ENCODE assay signal across 8 cellular contexts in the genomic region with DNA sequence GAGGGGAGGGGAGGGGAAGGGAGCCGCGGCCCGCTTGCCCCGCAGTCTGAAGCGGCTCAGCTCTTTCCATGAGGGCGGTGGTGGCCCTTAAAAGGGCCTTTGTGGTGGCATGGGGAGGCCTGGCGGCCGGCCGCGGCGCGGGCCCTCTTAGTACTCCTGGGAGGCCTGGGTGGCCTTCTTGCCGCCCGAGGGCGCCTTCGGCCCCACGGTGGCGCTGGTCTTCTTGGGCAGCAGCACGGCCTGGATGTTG. TPM values are rescaled to one million over a fixed set of nuclear protein-coding genes. Genes with fewer than 3 reads are reported as not detected.
DNase-seq lines count a peak whose midpoint lies in the region; ATAC-seq and TF ChIP-seq lines count a peak whose summit lies in the region.

No MANE protein-coding gene starts in this region.

- intact Hi-C loops in spleen (cut with DNase I; ENCODE audit: low total_unique reads) = loop anchor here (10.0 kb wide), 1 partner anchor 100 kb away; no protein-coding TSS in a partner anchor

- peak overlapping the region; percentile 90 to 99 (median 97) for H3K9ac ChIP-seq in BLaER1 treated with 17β-estradiol and CSF1 and Interleukin-3, amounts not matched to agents 10 nM and 100 nM

- peak overlapping the region; percentile 71 to 98 (median 96) for H3K4me3 ChIP-seq in BLaER1 treated with 17β-estradiol and CSF1 and Interleukin-3, amounts not matched to agents 10 nM and 100 nM
- peak overlapping the region; percentile 76 to 93 (median 83) for H3K4me3 ChIP-seq in spleen

- H3K27me3 ChIP-seq in BLaER1 treated with 17β-estradiol and CSF1 and Interleukin-3, amounts not matched to agents 10 nM and 100 nM = no peaks in the 10 kb centered on the region
- H3K27me3 ChIP-seq in spleen (replicated peaks in 1 of 7) = no peaks in the 10 kb centered on the region

- peaks cover 49 to 59% (median 54%) of the 10 kb centered on the region in 10 experiments for H3K4me1 ChIP-seq in BLaER1 treated with 17β-estradiol and CSF1 and Interleukin-3, amounts not matched to agents 10 nM and 100 nM
- peaks cover 14 to 78% (median 40%) of the 10 kb centered on the region in 6 donors for H3K4me1 ChIP-seq in spleen

- no peaks in the 10 kb centered on the region; a peak in 3 of 22 replicates for H3K9me3 ChIP-seq in BLaER1 treated with 17β-estradiol and CSF1 and Interleukin-3, amounts not matched to agents 10 nM and 100 nM (replicated peaks in 1 of 11)
- H3K9me3 ChIP-seq in spleen = no peaks in the 10 kb centered on the region

- peak overlapping the region; percentile 89 to 99 (median 98) for H3K4me2 ChIP-seq in BLaER1 treated with 17β-estradiol and CSF1 and Interleukin-3, amounts not matched to agents 10 nM and 100 nM

- TF ChIP-seq POLR2A in spleen (IDR thresholded peaks at IDR 0.05) = no peak

- H3K9me3 Mint-ChIP-seq in central memory CD8-positive, alpha-beta T cell = no peaks in the 10 kb centered on the region

- peaks cover 0 to 38% (median 34%) of the 10 kb centered on the region in 11 experiments; a peak in 20 of 22 replicates for H4K20me1 ChIP-seq in BLaER1 treated with 17β-estradiol and CSF1 and Interleukin-3, amounts not matched to agents 10 nM and 100 nM

- peak overlapping the region; percentile 78 to 98 (median 95) for H3K27ac ChIP-seq in BLaER1 treated with 17β-estradiol and CSF1 and Interleukin-3, amounts not matched to agents 10 nM and 100 nM
- peak overlapping the region; percentile 84 to 97 (median 94) for H3K27ac ChIP-seq in spleen

- peaks cover 24 to 68% (median 58%) of the 10 kb centered on the region in 11 experiments for H3K36me3 ChIP-seq in BLaER1 treated with 17β-estradiol and CSF1 and Interleukin-3, amounts not matched to agents 10 nM and 100 nM
- H3K36me3 ChIP-seq in spleen = peaks cover 0 to 50% (median 19%) of the 10 kb centered on the region in 6 donors

- WGBS in spleen, 5 donors = 0 to 1% (median 0%) methylated on average over 9 to 19 of the region's 19 CpGs; no CpG with 5 or more reads in 1 of the 5 donors

- H3K36me3 Mint-ChIP-seq in central memory CD8-positive, alpha-beta T cell (ENCODE audit: insufficient read depth) = peaks cover 29% of the 10 kb centered on the region

- H3K27me3 Mint-ChIP-seq in central memory CD8-positive, alpha-beta T cell = no peaks in the 10 kb centered on the region

- H3K4me3 Mint-ChIP-seq in central memory CD8-positive, alpha-beta T cell = peak overlapping the region; percentile 93

- H3K4me1 Mint-ChIP-seq in central memory CD8-positive, alpha-beta T cell = peaks cover 43% of the 10 kb centered on the region

- ATAC-seq in GM18511 (IDR thresholded peaks at IDR 0.05; ENCODE audit: unreplicated experiment) = peak; percentile 52
- peak; percentile 22 for ATAC-seq in HG02973 (IDR thresholded peaks at IDR 0.05; ENCODE audit: unreplicated experiment)
- ATAC-seq in central memory CD8-positive, alpha-beta T cell (replicated peaks; ENCODE audit: extremely low read depth, poor library complexity, severe bottlenecking) = peak; percentile 25

- peak overlapping the region; percentile 96 for H3K27ac Mint-ChIP-seq in central memory CD8-positive, alpha-beta T cell (ENCODE audit: low read depth)

- DNase-seq in RPMI7951 (ENCODE audit: low read depth) = peak; percentile 81
- no peak for DNase-seq in central memory CD8-positive, alpha-beta T cell (ENCODE audit: low spot score in 2 of 2)
- peak; percentile 44 for DNase-seq in kidney glomerular epithelial cell (lab: John Stamatoyannopoulos, UW)
- peak; percentile 96 for DNase-seq in spleen
- DNase-seq in NCI-H2196 (lab: John Stamatoyannopoulos, UW; ENCODE audit: unreplicated experiment) = no peak

- TF ChIP-seq CTCF in spleen (IDR thresholded peaks at IDR 0.05 in 8 of 11, conservative IDR thresholded peaks at IDR 0.05 in 3 of 11) = peak in 9 of 11 experiments; percentile 54 to 90 (median 81)

RNA-seq across cellular contexts. Expression of a gene that starts 6.9 kb away (rescaled TPM):
- 41.6 and 44.0 TPM in 2 replicates for total RNA-seq in RPMI7951 (2014; rRNA removed; shearing (Covaris generic))
- total RNA-seq in spleen = 10 to 100 TPM; 27.7 to 58.9 (median 37.3) TPM
- 10 to 100 TPM; 20.7 to 28.9 (median 26.4) TPM for polyA plus RNA-seq in spleen

RNA-seq across cellular contexts. Expression of a gene that starts 10.1 kb away (rescaled TPM):
- total RNA-seq in RPMI7951 (2014; rRNA removed; shearing (Covaris generic)) = 14.3 and 17.1 TPM in 2 replicates
- total RNA-seq in spleen = 10 to 100 TPM in 6 of 7 donors, 1 to 10 TPM in 1; 7.4 to 42.6 (median 14.1) TPM
- polyA plus RNA-seq in spleen = 10 to 100 TPM; 22.8 to 42.0 (median 23.3) TPM

RNA-seq across cellular contexts. Expression of a gene that starts 12.4 kb away (rescaled TPM):
- total RNA-seq in RPMI7951 (2014; rRNA removed; shearing (Covaris generic)) = 3.2 and 4.8 TPM in 2 replicates
- 10 to 100 TPM; 15.2 to 19.6 (median 17.6) TPM for total RNA-seq in spleen
- 10 to 100 TPM in 1 of 3 donors, 1 to 10 TPM in 2; 5.8 to 13.3 (median 9.8) TPM for polyA plus RNA-seq in spleen

RNA-seq across cellular contexts. Expression of a gene that starts 26.6 kb away (rescaled TPM):
- total RNA-seq in RPMI7951 (2014; rRNA removed; shearing (Covaris generic)) = 13.2 and 16.5 TPM in 2 replicates
- 10 to 100 TPM; 30.4 to 40.7 (median 34.3) TPM for total RNA-seq in spleen
- polyA plus RNA-seq in spleen = 10 to 100 TPM; 12.8 to 19.6 (median 13.4) TPM

RNA-seq across cellular contexts. Expression of a gene that starts 27.1 kb away (rescaled TPM):
- 19.1 and 24.6 TPM in 2 replicates for total RNA-seq in RPMI7951 (2014; rRNA removed; shearing (Covaris generic))
- total RNA-seq in spleen = 10 to 100 TPM; 30.1 to 48.7 (median 44.8) TPM
- polyA plus RNA-seq in spleen = 10 to 100 TPM; 41.8 to 66.7 (median 42.4) TPM

Comparison
In these comparisons a context has a peak if more than half of its experiments do, and no peak if none do; other contexts are left out.
1. DNase-seq: peak in RPMI7951 (single experiment), kidney glomerular epithelial cell (single experiment) and spleen (single experiment); none in central memory CD8-positive, alpha-beta T cell (0 of 2) and NCI-H2196 (single experiment).
2. Peak in every context shown above with its lines, with median percentiles within 50 percentile points of each other: ATAC-seq.